ENCODE assay signal across 8 cellular contexts in the genomic region with DNA sequence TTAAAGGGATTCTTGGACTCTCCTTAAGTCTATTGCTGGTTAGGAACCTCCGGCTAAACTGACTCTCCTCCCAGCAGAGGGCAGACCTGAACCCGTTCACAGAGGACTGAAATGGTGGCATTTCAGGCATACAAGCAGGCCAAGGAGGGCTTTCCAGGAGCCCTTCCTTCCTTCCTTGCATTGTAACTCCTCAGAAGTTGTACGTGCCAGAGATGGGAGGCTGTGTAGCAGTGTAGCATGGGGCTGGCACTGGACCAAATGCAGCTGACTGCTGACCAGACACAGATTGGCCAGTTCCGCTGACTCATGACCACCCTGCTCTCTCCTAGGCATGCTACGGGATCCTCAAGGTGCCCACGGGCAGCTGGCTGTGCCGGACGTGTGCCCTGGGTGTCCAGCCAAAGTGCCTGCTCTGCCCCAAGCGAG. TPM values are rescaled to one million over a fixed set of nuclear protein-coding genes. Genes with fewer than 3 reads are reported as not detected.
A peak's percentile ranks its signal among the peaks of the same experiment; 100 is the strongest.
DNase-seq lines count a peak whose midpoint lies in the region; ATAC-seq and TF ChIP-seq lines count a peak whose summit lies in the region.

No MANE protein-coding gene starts in this region.

- no peaks in the 10 kb centered on the region for H3K27me3 ChIP-seq in RWPE2 (ENCODE audit: insufficient read depth, poor library complexity, severe bottlenecking)
- H3K27me3 ChIP-seq in thyroid gland = no peaks in the 10 kb centered on the region

- no peak for TF ChIP-seq POLR2A in thyroid gland (IDR thresholded peaks at IDR 0.05)

- H3K4me1 Mint-ChIP-seq in activated naive CD4-positive, alpha-beta T cell treated with anti-CD3 and anti-CD28 coated beads for 36 hours (ENCODE audit: low read depth) = peaks cover 1% of the 10 kb centered on the region

- TF ChIP-seq CTCF in RWPE2 (IDR thresholded peaks at IDR 0.05; ENCODE audit: poor library complexity, severe bottlenecking) = peak; percentile 24
- TF ChIP-seq CTCF in thyroid gland (IDR thresholded peaks at IDR 0.05) = peak in 1 of 6 experiments; percentile 13

- in situ Hi-C loops in KBM-7 (cut with MboI; ENCODE audit: low pct_unique_long_range_greater_than_20kb, low sequenced_read_pairs) = no loop called here

- H3K27me3 Mint-ChIP-seq in activated naive CD4-positive, alpha-beta T cell treated with anti-CD3 and anti-CD28 coated beads for 36 hours (ENCODE audit: low read depth) = no peaks in the 10 kb centered on the region

- peak overlapping the region; percentile 76 for H3K27ac Mint-ChIP-seq in activated naive CD4-positive, alpha-beta T cell treated with anti-CD3 and anti-CD28 coated beads for 36 hours

- no peaks in the 10 kb centered on the region for H3K4me1 ChIP-seq in RWPE2 (ENCODE audit: insufficient read depth, poor library complexity, severe bottlenecking)
- no peaks in the 10 kb centered on the region for H3K4me1 ChIP-seq in thyroid gland

- intact Hi-C loops in activated naive CD4-positive, alpha-beta T cell treated with anti-CD3 and anti-CD28 coated beads for 36 hours (cut with micrococcal nuclease) = no loop called here
- intact Hi-C loops in thyroid gland (cut with DNase I) = no loop called here

- H3K4me3 Mint-ChIP-seq in activated naive CD4-positive, alpha-beta T cell treated with anti-CD3 and anti-CD28 coated beads for 36 hours = no peak overlapping the region

- H3K9me3 Mint-ChIP-seq in activated naive CD4-positive, alpha-beta T cell treated with anti-CD3 and anti-CD28 coated beads for 36 hours = no peaks in the 10 kb centered on the region

- peak; percentile 39 for DNase-seq in activated naive CD4-positive, alpha-beta T cell treated with anti-CD3 and anti-CD28 coated beads for 36 hours
- DNase-seq in activated naive CD4-positive, alpha-beta T cell treated with anti-CD3 and anti-CD28 coated beads, Interleukin-2, amount 50 U/mL, for 16 hours = no peak
- DNase-seq in RWPE2 (ENCODE audit: low spot score) = no peak
- DNase-seq in glomerular visceral epithelial cell (ENCODE audit: extremely low spot score) = peak; percentile 91
- DNase-seq in thyroid gland = no peak
- DNase-seq in KBM-7 = no peak

- WGBS in thyroid gland, 2 donors = 72 to 73% methylated on average over 6 to 7 of the region's 9 CpGs

- H3K9me3 ChIP-seq in RWPE2 (ENCODE audit: severe bottlenecking) = no peaks in the 10 kb centered on the region
- H3K9me3 ChIP-seq in thyroid gland = no peaks in the 10 kb centered on the region

- peaks cover 31% of the 10 kb centered on the region for H3K36me3 Mint-ChIP-seq in activated naive CD4-positive, alpha-beta T cell treated with anti-CD3 and anti-CD28 coated beads for 36 hours (ENCODE audit: low read depth)

- CTCF ChIA-PET in activated naive CD4-positive, alpha-beta T cell treated with anti-CD3 and anti-CD28 coated beads for 36 hours (lab: Charles Lee) = interaction anchor here (0.6 to 1.4 kb wide), 3 partner anchors 17 to 96 kb away, joined by 3 to 4 read pairs (median 4); no protein-coding TSS in a partner anchor

- H3K27ac ChIP-seq in RWPE2 (ENCODE audit: poor library complexity, severe bottlenecking) (no peak overlapping the region), thyroid gland (peak overlapping the region in 2 of 3 donors; percentile 23 to 27)

- no peak for ATAC-seq in RWPE2 (ENCODE audit: low read depth)
- ATAC-seq in HG03097 (IDR thresholded peaks at IDR 0.05; ENCODE audit: low FRiP score, unreplicated experiment) = no peak
- ATAC-seq in HG03354 (IDR thresholded peaks at IDR 0.05; ENCODE audit: poor library complexity, severe bottlenecking, unreplicated experiment) = no peak

- H3K4me3 ChIP-seq in RWPE2 (ENCODE audit: severe bottlenecking) = no peak overlapping the region
- H3K4me3 ChIP-seq in thyroid gland (replicated peaks in 1 of 3) = no peak overlapping the region

- H3K36me3 ChIP-seq in RWPE2 (ENCODE audit: low read depth) (peaks cover 84% of the 10 kb centered on the region), thyroid gland (peaks cover 69 to 72% of the 10 kb centered on the region in 2 donors)

RNA-seq across cellular contexts. Expression of a gene that starts 36.4 kb away (rescaled TPM):
- total RNA-seq in activated naive CD4-positive, alpha-beta T cell treated with anti-CD3 and anti-CD28 coated beads for 36 hours = 10 to 100 TPM; 78.4 to 86.6 TPM
- 100 to 1,000 TPM in 1 of 4 donors, 10 to 100 TPM in 3; 51.7 to 116 (median 76.6) TPM for total RNA-seq in thyroid gland

Comparison
In these comparisons a context has a peak if more than half of its experiments do, and no peak if none do; other contexts are left out.
1. DNase-seq: peak in activated naive CD4-positive, alpha-beta T cell treated with anti-CD3 and anti-CD28 coated beads for 36 hours (single experiment) and glomerular visceral epithelial cell (single experiment); none in activated naive CD4-positive, alpha-beta T cell treated with anti-CD3 and anti-CD28 coated beads, Interleukin-2, amount 50 U/mL, for 16 hours (single experiment), RWPE2 (single experiment), thyroid gland (0 of 2) and KBM-7 (single experiment).